Comparison of ENCODE assay signal across 1 cellular context in genomic region chr4:148211533-148211932, GRCh38.
A peak's percentile ranks its signal among the peaks of the same experiment; 100 is the strongest.
TF ChIP-seq lines count a peak whose summit lies in the region.

No MANE protein-coding gene starts in this region.

TF ChIP-seq in SK-N-SH, 30 proteins besides CTCF, POLR2A, EP300 and RAD21 (continued from another document):
- TF ChIP-seq REST (IDR thresholded peaks at IDR 0.05; ENCODE audit: low read depth, low read length) (no peak), TAF1 (IDR thresholded peaks at IDR 0.05; ENCODE audit: borderline replicate concordance, low read depth, low read length) (no peak), MEF2A (IDR thresholded peaks at IDR 0.05; ENCODE audit: borderline replicate concordance, low read depth) (0 out of 2 replicates have a peak, but pooled peaks have one; percentile 29), ZBTB33 (IDR thresholded peaks at IDR 0.05; ENCODE audit: borderline replicate concordance, low read depth) (no peak), RCOR1 (IDR thresholded peaks at IDR 0.05; ENCODE audit: low read length) (no peak), TEAD4 (IDR thresholded peaks at IDR 0.05; ENCODE audit: borderline replicate concordance, insufficient read depth) (no peak), CHD2 (IDR thresholded peaks at IDR 0.05; ENCODE audit: low read length, partially characterized antibody) (no peak), FOXJ3 (CRISPR knock-in tag; IDR thresholded peaks at IDR 0.05) (no peak)
